ENCODE assay signal across 22 cellular contexts in the genomic region with DNA sequence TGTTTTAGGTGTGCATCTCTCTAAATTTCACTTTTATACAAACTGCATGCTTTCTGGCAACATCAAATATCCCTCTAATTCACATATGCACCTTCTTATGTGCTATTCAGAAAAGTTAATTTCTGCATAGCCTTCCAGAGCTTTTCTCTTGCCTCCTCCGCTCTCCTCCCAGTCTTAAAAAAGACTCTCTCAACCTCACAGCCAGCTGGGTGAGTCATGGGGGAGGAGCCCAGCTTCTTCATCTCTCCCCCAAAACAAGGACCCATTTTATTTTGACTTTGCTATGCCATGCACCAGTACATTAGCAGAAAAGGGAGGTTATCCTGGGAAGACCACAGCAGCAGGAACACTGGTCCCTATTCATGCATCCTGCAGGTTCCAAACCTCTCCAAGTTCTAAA.
"Had no signal": no experiment of that assay in that cellular context is flagged by ENCODE, and none has a peak within 500 bp of the region (broad histone marks: within the 10 kb centered on the region; RNA-seq: fewer than 3 reads in every experiment).

No MANE protein-coding gene starts in this region.

- FAIRE-seq: astrocyte, kidney had no signal

- H3K4me1 ChIP-seq: gastroesophageal sphincter, right lobe of liver, vagina had no signal

- H3K36me3 ChIP-seq: brain microvascular endothelial cell, gastroesophageal sphincter, right lobe of liver, thoracic aorta, vagina had no signal

- H3K27me3 ChIP-seq: brain microvascular endothelial cell, gastroesophageal sphincter, right lobe of liver, vagina had no signal

- ATAC-seq: activated T-cell treated with anti-CD3 and anti-CD28 coated beads, Interleukin-2, amount 50 U/mL, for 4 hours; activated T-helper 17 cell treated with anti-CD3 and anti-CD28 coated beads, Interleukin-2, amount 50 U/mL, for 72 hours; gastroesophageal sphincter; left colon; naive thymus-derived CD8-positive, alpha-beta T cell; right lobe of liver had no signal

- DNase-seq: activated CD4-positive, alpha-beta T cell treated with anti-CD3 and anti-CD28 coated beads for 4 hours; activated CD4-positive, alpha-beta T cell treated with anti-CD3 and anti-CD28 coated beads, Interleukin-2, amount 50 U/mL, for 4 hours; activated CD8-positive, alpha-beta memory T cell treated with anti-CD3 and anti-CD28 coated beads, Interleukin-2, amount 50 U/mL, for 48 hours; activated gamma-delta T cell treated with Interleukin-2 at 50 U/mL for 16 hours; activated naive CD4-positive, alpha-beta T cell treated with anti-CD3 and anti-CD28 coated beads, Interleukin-2, amount 50 U/mL, for 16 hours; activated T-cell treated with anti-CD3 and anti-CD28 coated beads, Interleukin-2, amount 50 U/mL, for 4 hours; amniotic stem cell; brain microvascular endothelial cell; effector CD4-positive, alpha-beta T cell; kidney; left colon; midbrain; naive thymus-derived CD8-positive, alpha-beta T cell; right lobe of liver; stimulated activated CD4-positive, alpha-beta T cell treated with anti-CD3 and anti-CD28 coated beads, Interleukin-2, amount 100 ng/mL, for 48 hours; stimulated activated naive CD4-positive, alpha-beta T cell treated with Interleukin-2 at 50 U/mL for 16 hours; trophoblast cell had no signal

- H3K27ac ChIP-seq: brain microvascular endothelial cell, gastroesophageal sphincter, right lobe of liver, thoracic aorta, vagina had no signal

- H3K9me3 ChIP-seq: gastroesophageal sphincter, right lobe of liver, thoracic aorta, vagina had no signal

- H3K4me3 ChIP-seq: gastroesophageal sphincter, right lobe of liver, thoracic aorta, vagina had no signal
